7 cellular contexts compared by ENCODE assay signal in genomic region chr20:3408251-3408637, GRCh38. TPM values are rescaled to one million over a fixed set of nuclear protein-coding genes. Genes with fewer than 3 reads are reported as not detected.
A peak's percentile ranks its signal among the peaks of the same experiment; 100 is the strongest.
DNase-seq lines count a peak whose midpoint lies in the region; ATAC-seq and TF ChIP-seq lines count a peak whose summit lies in the region.

No MANE protein-coding gene starts in this region.

- TF ChIP-seq CTCF in HL-60 (IDR thresholded peaks at IDR 0.05; ENCODE audit: insufficient read depth, low read length) (no peak), stomach (IDR thresholded peaks at IDR 0.05) (no peak)

- no peaks in the 10 kb centered on the region for H3K27me3 Mint-ChIP-seq in activated naive CD8-positive, alpha-beta T cell

- H3K27me3 ChIP-seq in HL-60 (ENCODE audit: insufficient read depth, poor library complexity, severe bottlenecking) (no peaks in the 10 kb centered on the region), iPS-20b (ENCODE audit: insufficient read depth, low read length) (peaks cover 15% of the 10 kb centered on the region), stomach (no peaks in the 10 kb centered on the region)

- H3K27ac Mint-ChIP-seq in activated naive CD8-positive, alpha-beta T cell, result peak overlapping the region; percentile 92

- no peaks in the 10 kb centered on the region for H3K36me3 ChIP-seq in iPS-20b (ENCODE audit: insufficient read depth, low read depth, low read length)
- H3K36me3 ChIP-seq in stomach, result no peaks in the 10 kb centered on the region

- TF ChIP-seq EP300 in stomach (IDR thresholded peaks at IDR 0.05), result no peak

- no peaks in the 10 kb centered on the region for H3K9me3 ChIP-seq in iPS-20b (ENCODE audit: insufficient read depth, low read depth, low read length)
- no peaks in the 10 kb centered on the region for H3K9me3 ChIP-seq in stomach

- peak overlapping the region; percentile 73 for H3K4me3 ChIP-seq in HL-60 (replicated peaks; ENCODE audit: insufficient read depth, low read length)
- peak overlapping the region; percentile 88 for H3K4me3 ChIP-seq in iPS-20b (ENCODE audit: low read length)
- peak overlapping the region; percentile 88 to 98 (median 92) for H3K4me3 ChIP-seq in stomach

- intact Hi-C loops in stomach (cut with DNase I; ENCODE audit: low total_unique reads), result no loop called here

- WGBS in stomach, 5 donors, result 0 to 2% (median 1%) methylated on average over 7 of the region's 7 CpGs

- peak overlapping the region; percentile 98 for H3K4me3 Mint-ChIP-seq in activated naive CD8-positive, alpha-beta T cell

- ATAC-seq in HG03457 (IDR thresholded peaks at IDR 0.05; ENCODE audit: unreplicated experiment) (no peak), HG02571 (IDR thresholded peaks at IDR 0.05; ENCODE audit: unreplicated experiment) (no peak)

- DNase-seq in HL-60 (ENCODE audit: low read depth in 1 of 2, low spot score in 1 of 2) (no peak), stomach (no peak), amygdala (lab: John Stamatoyannopoulos, UW) (no peak)

- H3K9ac ChIP-seq in iPS-20b (ENCODE audit: low read depth, low read length), result peak overlapping the region; percentile 58; the same call in 1 of the 2 replicates

- H3K4me1 ChIP-seq in iPS-20b (ENCODE audit: insufficient read depth, low read length) (peaks cover 9% of the 10 kb centered on the region), stomach (peaks cover 8 to 36% (median 30%) of the 10 kb centered on the region in 4 donors)

- no peaks in the 10 kb centered on the region for H3K36me3 Mint-ChIP-seq in activated naive CD8-positive, alpha-beta T cell

- no peaks in the 10 kb centered on the region for H3K9me3 Mint-ChIP-seq in activated naive CD8-positive, alpha-beta T cell (ENCODE audit: low read depth)

- H3K27ac ChIP-seq in HL-60 (replicated peaks), result peak overlapping the region; percentile 44
- no peak overlapping the region for H3K27ac ChIP-seq in iPS-20b (ENCODE audit: low read length)
- peak overlapping the region; percentile 91 to 97 (median 95) for H3K27ac ChIP-seq in stomach

- H3K4me1 Mint-ChIP-seq in activated naive CD8-positive, alpha-beta T cell (ENCODE audit: low read depth), result peaks cover 31% of the 10 kb centered on the region

- no peak for TF ChIP-seq POLR2A in stomach (IDR thresholded peaks at IDR 0.05)

RNA-seq across cellular contexts. Expression of gene DNAAF9, which starts 0.8 kb away (rescaled TPM):
- 10 to 100 TPM in 4 of 5 donors, 1 to 10 TPM in 1; 1.2 to 23.7 (median 17.9) TPM for total RNA-seq in stomach
- polyA plus RNA-seq in stomach, result 1 to 10 TPM; 3.4 to 4.1 (median 3.6) TPM
